ENCODE assay signal across 10 cellular contexts in genomic region chr3:23830869-23831484, GRCh38. TPM values are rescaled to one million over a fixed set of nuclear protein-coding genes. Genes with fewer than 3 reads are reported as not detected.
DNase-seq lines count a peak whose midpoint lies in the region; ATAC-seq and TF ChIP-seq lines count a peak whose summit lies in the region.
"Had no signal": no experiment of that assay in that cellular context is flagged by ENCODE, and none has a peak within 500 bp of the region (broad histone marks: within the 10 kb centered on the region; RNA-seq: fewer than 3 reads in every experiment).

No MANE protein-coding gene starts in this region.

- TF ChIP-seq CTCF in CD8-positive, alpha-beta T cell (IDR thresholded peaks at IDR 0.05) = no peak

- no peaks in the 10 kb centered on the region for H3K4me1 ChIP-seq in CD8-positive, alpha-beta memory T cell (ENCODE audit: insufficient read depth, low read length)
- peaks cover 7% of the 10 kb centered on the region for H3K4me1 ChIP-seq in CD8-positive, alpha-beta T cell (ENCODE audit: insufficient read depth, low read length)

- POLR2A ChIA-PET in CD8-positive, alpha-beta memory T cell (lab: Charles Lee) = interaction anchor here (0.7 kb wide), 1 partner anchor 86 kb away, joined by 3 read pairs; the partner anchor contains the start of genes NKIRAS1 and RPL15
- POLR2A ChIA-PET in activated CD4-positive, alpha-beta memory T cell treated with anti-CD3 and anti-CD28 coated beads for 36 hours (lab: Charles Lee) = interaction anchor here (0.6 to 1.8 kb wide), 2 partner anchors 19 to 708 kb away, joined by 3 read pairs; no protein-coding TSS in a partner anchor
- POLR2A ChIA-PET in CD8-positive, alpha-beta T cell (lab: Charles Lee) = interaction anchor here (0.6 kb wide), 1 partner anchor 276 kb away, joined by 6 read pairs; no protein-coding TSS in a partner anchor

- H3K27ac Mint-ChIP-seq in CD8-positive, alpha-beta memory T cell = peak overlapping the region in 5 of 8 donors; percentile 29 to 76 (median 61)
- H3K27ac Mint-ChIP-seq in activated CD4-positive, alpha-beta memory T cell treated with anti-CD3 and anti-CD28 coated beads for 36 hours = peak overlapping the region; percentile 10
- H3K27ac Mint-ChIP-seq in CD8-positive, alpha-beta T cell = no peak overlapping the region

- H3K9me3 Mint-ChIP-seq in CD8-positive, alpha-beta memory T cell = no peaks in the 10 kb centered on the region
- no peaks in the 10 kb centered on the region for H3K9me3 Mint-ChIP-seq in activated CD4-positive, alpha-beta memory T cell treated with anti-CD3 and anti-CD28 coated beads for 36 hours
- no peaks in the 10 kb centered on the region for H3K9me3 Mint-ChIP-seq in CD8-positive, alpha-beta T cell

- ATAC-seq in GM19372 (IDR thresholded peaks at IDR 0.05; ENCODE audit: low read depth, unreplicated experiment) = peak; percentile 82
- ATAC-seq in HG02981 (IDR thresholded peaks at IDR 0.05; ENCODE audit: unreplicated experiment) = peak; percentile 84
- ATAC-seq in CD8-positive, alpha-beta T cell = no peak

- H3K9me3 ChIP-seq in CD8-positive, alpha-beta memory T cell (ENCODE audit: low read length) = no peaks in the 10 kb centered on the region
- no peaks in the 10 kb centered on the region for H3K9me3 ChIP-seq in CD8-positive, alpha-beta T cell (ENCODE audit: low read length)
- H3K9me3 ChIP-seq: thoracic aorta had no signal

- H3K4me3 ChIP-seq in CD8-positive, alpha-beta memory T cell (ENCODE audit: low read length) = no peak overlapping the region
- H3K4me3 ChIP-seq in CD8-positive, alpha-beta T cell (ENCODE audit: low read depth, low read length) = no peak overlapping the region
- H3K4me3 ChIP-seq: thoracic aorta had no signal

- no peak overlapping the region for H3K27ac ChIP-seq in CD8-positive, alpha-beta memory T cell (ENCODE audit: low read depth, low read length)
- H3K27ac ChIP-seq in CD8-positive, alpha-beta T cell (ENCODE audit: low read depth, low read length) = no peak overlapping the region
- H3K27ac ChIP-seq: thoracic aorta had no signal

- H3K36me3 Mint-ChIP-seq in CD8-positive, alpha-beta memory T cell = peaks cover 0 to 6% (median 1%) of the 10 kb centered on the region in 3 donors
- peaks cover 2% of the 10 kb centered on the region for H3K36me3 Mint-ChIP-seq in activated CD4-positive, alpha-beta memory T cell treated with anti-CD3 and anti-CD28 coated beads for 36 hours
- peaks cover 4% of the 10 kb centered on the region for H3K36me3 Mint-ChIP-seq in CD8-positive, alpha-beta T cell

- H3K4me3 Mint-ChIP-seq in CD8-positive, alpha-beta memory T cell = no peak overlapping the region
- no peak overlapping the region for H3K4me3 Mint-ChIP-seq in activated CD4-positive, alpha-beta memory T cell treated with anti-CD3 and anti-CD28 coated beads for 36 hours
- H3K4me3 Mint-ChIP-seq in CD8-positive, alpha-beta T cell = no peak overlapping the region

- H3K4me1 Mint-ChIP-seq in CD8-positive, alpha-beta memory T cell = peaks cover 54 to 65% (median 55%) of the 10 kb centered on the region in 3 donors
- peaks cover 44% of the 10 kb centered on the region for H3K4me1 Mint-ChIP-seq in activated CD4-positive, alpha-beta memory T cell treated with anti-CD3 and anti-CD28 coated beads for 36 hours (ENCODE audit: low read depth)
- H3K4me1 Mint-ChIP-seq in CD8-positive, alpha-beta T cell (ENCODE audit: low read depth) = peaks cover 61% of the 10 kb centered on the region

- intact Hi-C loops in activated CD4-positive, alpha-beta memory T cell treated with anti-CD3 and anti-CD28 coated beads for 36 hours (cut with micrococcal nuclease) = loop anchor here (2.0 kb wide), 1 partner anchor 18 kb away; no protein-coding TSS in a partner anchor
- intact Hi-C loops in CD8-positive, alpha-beta T cell (cut with DNase I, micrococcal nuclease) = no loop called here

- DNase-seq in CD8-positive, alpha-beta memory T cell = no peak
- DNase-seq in activated CD4-positive, alpha-beta memory T cell treated with anti-CD3 and anti-CD28 coated beads for 36 hours = no peak
- DNase-seq in NCI-H2196 treated with DMSO at 0.1 percent for 48 hours (lab: John Stamatoyannopoulos, UW; ENCODE audit: unreplicated experiment) (no peak), cerebellum (ENCODE audit: low spot score) (no peak), NCI-H2029 (lab: John Stamatoyannopoulos, UW) (no peak)
- no peak for DNase-seq in CD8-positive, alpha-beta T cell
- DNase-seq: amygdala had no signal

- CTCF ChIA-PET in CD8-positive, alpha-beta memory T cell (lab: Charles Lee) = no interaction called here
- CTCF ChIA-PET in activated CD4-positive, alpha-beta memory T cell treated with anti-CD3 and anti-CD28 coated beads for 36 hours (lab: Charles Lee) = interaction anchor here (1.0 kb wide), 1 partner anchor 27 kb away, joined by 3 read pairs; no protein-coding TSS in a partner anchor
- CTCF ChIA-PET in CD8-positive, alpha-beta T cell (lab: Charles Lee) = interaction anchor here (2.2 kb wide), 1 partner anchor 13 kb away, joined by 5 read pairs; no protein-coding TSS in a partner anchor

- H3K27me3 ChIP-seq in CD8-positive, alpha-beta memory T cell (ENCODE audit: insufficient read depth, low read length, poor library complexity, severe bottlenecking) = no peaks in the 10 kb centered on the region
- H3K27me3 ChIP-seq in CD8-positive, alpha-beta T cell (ENCODE audit: insufficient read depth, low read length) = no peaks in the 10 kb centered on the region

- H3K27me3 Mint-ChIP-seq in CD8-positive, alpha-beta memory T cell = no peaks in the 10 kb centered on the region
- H3K27me3 Mint-ChIP-seq in activated CD4-positive, alpha-beta memory T cell treated with anti-CD3 and anti-CD28 coated beads for 36 hours = no peaks in the 10 kb centered on the region
- H3K27me3 Mint-ChIP-seq in CD8-positive, alpha-beta T cell (ENCODE audit: low read depth) = no peaks in the 10 kb centered on the region

- no peaks in the 10 kb centered on the region for H3K36me3 ChIP-seq in CD8-positive, alpha-beta memory T cell (ENCODE audit: insufficient read depth, low read length)
- no peaks in the 10 kb centered on the region for H3K36me3 ChIP-seq in CD8-positive, alpha-beta T cell (ENCODE audit: insufficient read depth, low read length)
- H3K36me3 ChIP-seq: thoracic aorta had no signal

RNA-seq across cellular contexts. Expression of gene UBE2E1, which starts 25.2 kb away (rescaled TPM):
- 10 to 100 TPM; 50.1 to 50.7 TPM for total RNA-seq in CD8-positive, alpha-beta memory T cell
- polyA plus RNA-seq in CD8-positive, alpha-beta memory T cell = 8.1 TPM
- 10 to 100 TPM; 82.8 to 84.8 TPM for total RNA-seq in activated CD4-positive, alpha-beta memory T cell treated with anti-CD3 and anti-CD28 coated beads for 36 hours
- total RNA-seq in cerebellum = 76.2 TPM
- total RNA-seq in CD8-positive, alpha-beta T cell = 10 to 100 TPM; 39.8 to 40.6 TPM
